In genomic region chr7:66076459-66077329, GRCh38 we compare ENCODE assay signal across 8 cellular contexts. TPM values are rescaled to one million over a fixed set of nuclear protein-coding genes. Genes with fewer than 3 reads are reported as not detected.
DNase-seq lines count a peak whose midpoint lies in the region; ATAC-seq and TF ChIP-seq lines count a peak whose summit lies in the region.

No MANE protein-coding gene starts in this region.

- TF ChIP-seq CTCF in 22Rv1 (IDR thresholded peaks at IDR 0.05) (no peak), astrocyte of the cerebellum (IDR thresholded peaks at IDR 0.05; ENCODE audit: low read depth, low read length, missing control alignments) (no peak)

- H2BK5ac ChIP-seq in mesenchymal stem cell (ENCODE audit: low read depth, low read length, poor library complexity, severe bottlenecking) = no peak overlapping the region

- no peak overlapping the region for H3K18ac ChIP-seq in mesenchymal stem cell (ENCODE audit: low read depth in 1 of 2, low read length in 2 of 2)

- DNase-seq in astrocyte of the cerebellum (ENCODE audit: low read depth) = no peak
- peak; percentile 40 for DNase-seq in mesenchymal stem cell
- DNase-seq in kidney glomerular epithelial cell (lab: John Stamatoyannopoulos, UW) = no peak
- no peak for DNase-seq in stimulated activated CD8-positive, alpha-beta memory T cell treated with anti-CD3 and anti-CD28 coated beads, Interleukin-4, amount 100 ng/mL, for 48 hours

- peak overlapping the region; percentile 94 for H2AFZ ChIP-seq in mesenchymal stem cell (ENCODE audit: low read depth, low read length)

- H3K23ac ChIP-seq in mesenchymal stem cell (ENCODE audit: low read length in 2 of 2) = no peak overlapping the region

- no peak overlapping the region for H2BK120ac ChIP-seq in mesenchymal stem cell (ENCODE audit: low read depth, low read length)

- no peak overlapping the region for H4K91ac ChIP-seq in mesenchymal stem cell (ENCODE audit: low read length)

- 81% methylated on average over 11 of the region's 11 CpGs for WGBS in mesenchymal stem cell

- H3K4ac ChIP-seq in mesenchymal stem cell (ENCODE audit: low read depth in 1 of 2, low read length in 2 of 2) = no peak overlapping the region

- H3K9me3 ChIP-seq in HUES48 (ENCODE audit: control insufficient read depth, insufficient read depth, low read length) = no peaks in the 10 kb centered on the region
- H3K9me3 ChIP-seq in mesenchymal stem cell (ENCODE audit: control insufficient read depth, low read length) = no peaks in the 10 kb centered on the region

- no peak overlapping the region for H3K14ac ChIP-seq in mesenchymal stem cell (ENCODE audit: low read length in 2 of 2)

- H3K4me2 ChIP-seq in mesenchymal stem cell (ENCODE audit: low read length, poor library complexity, severe bottlenecking) = peak overlapping the region; percentile 89

- H3K79me1 ChIP-seq in mesenchymal stem cell (replicated peaks; ENCODE audit: low read length, poor library complexity, severe bottlenecking) = peaks cover 38% of the 10 kb centered on the region

- peaks cover 2% of the 10 kb centered on the region; the same call in 1 of the 2 replicates for H3K36me3 ChIP-seq in HUES48 (ENCODE audit: control insufficient read depth, insufficient read depth, low read length)
- peaks cover 10 to 20% of the 10 kb centered on the region in 2 experiments for H3K36me3 ChIP-seq in mesenchymal stem cell (ENCODE audit: control insufficient read depth in 1 of 2, insufficient read depth in 2 of 2, low read depth in 1 of 2, low read length in 2 of 2)

- peak overlapping the region; percentile 86 for H3K4me3 ChIP-seq in HUES48 (ENCODE audit: low read depth, low read length)
- peak overlapping the region; percentile 86 for H3K4me3 ChIP-seq in astrocyte of the cerebellum (ENCODE audit: low read depth, low read length)
- peak overlapping the region; percentile 34 to 88 for H3K4me3 ChIP-seq in mesenchymal stem cell (ENCODE audit: insufficient read depth in 1 of 2, low read depth in 1 of 2, low read length in 2 of 2)

- H4K8ac ChIP-seq in mesenchymal stem cell (ENCODE audit: low read length) = no peak overlapping the region

- in situ Hi-C loops in astrocyte of the cerebellum (cut with HindIII; ENCODE audit: low sequenced_read_pairs) = no loop called here

- H2BK12ac ChIP-seq in mesenchymal stem cell (ENCODE audit: low read length in 2 of 2) = peak overlapping the region in 1 of 2 experiments; percentile 21

- H3K27me3 ChIP-seq in HUES48 (ENCODE audit: control insufficient read depth, insufficient read depth, low read length) (no peaks in the 10 kb centered on the region), mesenchymal stem cell (ENCODE audit: control insufficient read depth in 1 of 2, insufficient read depth in 1 of 2, low read length in 2 of 2) (no peaks in the 10 kb centered on the region)

- peak overlapping the region; percentile 63 for H3K27ac ChIP-seq in 22Rv1
- H3K27ac ChIP-seq in HUES48 (ENCODE audit: low read depth, low read length) = no peak overlapping the region
- H3K27ac ChIP-seq in mesenchymal stem cell (ENCODE audit: low read length, poor library complexity, severe bottlenecking) = no peak overlapping the region

- peak overlapping the region; percentile 71; the same call in 1 of the 2 replicates for H3K9ac ChIP-seq in HUES48 (ENCODE audit: low read depth, low read length)
- H3K9ac ChIP-seq in mesenchymal stem cell (ENCODE audit: low read length) = peak overlapping the region; percentile 90

- H3K4me1 ChIP-seq in HUES48 (ENCODE audit: control insufficient read depth, insufficient read depth, low read length) (peaks cover 7% of the 10 kb centered on the region), mesenchymal stem cell (ENCODE audit: control insufficient read depth, insufficient read depth, low read depth, low read length) (peaks cover 16% of the 10 kb centered on the region)

- ATAC-seq in HG02623 (IDR thresholded peaks at IDR 0.05; ENCODE audit: unreplicated experiment) = no peak
- no peak for ATAC-seq in GM21360 (IDR thresholded peaks at IDR 0.05; ENCODE audit: unreplicated experiment)

- peak overlapping the region; percentile 54 for H2BK15ac ChIP-seq in mesenchymal stem cell (ENCODE audit: low read depth, poor library complexity, severe bottlenecking)

- H2AK5ac ChIP-seq in mesenchymal stem cell (ENCODE audit: low read length, severe bottlenecking) = no peak overlapping the region

RNA-seq across cellular contexts. Expression of gene ASL, which starts 1.1 kb away (rescaled TPM):
- 18.9 TPM for polyA plus RNA-seq in mesenchymal stem cell (2013, experiment 1 of 2)
- polyA plus RNA-seq in mesenchymal stem cell (2013, experiment 2 of 2) = 18.4 TPM

RNA-seq across cellular contexts. Expression of gene CRCP, which starts 38.0 kb away (rescaled TPM):
- polyA plus RNA-seq in mesenchymal stem cell (2013, experiment 1 of 2) = 17.4 TPM
- polyA plus RNA-seq in mesenchymal stem cell (2013, experiment 2 of 2) = 17.1 TPM
